Comparison of ENCODE assay signal across 12 cellular contexts in the genomic region with DNA sequence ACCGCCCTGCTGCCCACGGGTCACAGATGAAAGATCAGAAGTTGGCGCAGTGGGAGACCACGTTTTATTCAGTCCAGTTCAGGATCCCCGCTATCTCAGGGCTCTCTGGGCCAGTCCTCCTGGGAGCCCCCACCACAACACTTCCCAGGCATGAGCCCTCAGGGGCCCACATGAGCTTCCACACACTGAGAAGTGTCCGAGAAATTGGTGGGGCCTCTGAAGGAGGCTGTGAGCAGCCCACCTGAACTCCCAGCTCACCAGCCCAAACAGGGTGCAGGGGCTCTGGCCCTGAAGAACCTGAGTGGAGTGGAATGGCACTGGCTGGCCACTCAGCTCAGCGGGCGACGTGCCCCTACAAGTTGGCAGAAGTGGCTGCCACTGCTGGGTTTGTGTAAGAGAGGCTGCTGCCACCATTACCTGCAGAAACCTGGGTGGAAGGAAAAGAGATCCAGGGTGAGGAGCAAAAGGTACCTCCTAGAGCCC. TPM values are rescaled to one million over a fixed set of nuclear protein-coding genes. Genes with fewer than 3 reads are reported as not detected.
DNase-seq lines count a peak whose midpoint lies in the region; ATAC-seq and TF ChIP-seq lines count a peak whose summit lies in the region.
"Had no signal": no experiment of that assay in that cellular context is flagged by ENCODE, and none has a peak within 500 bp of the region (broad histone marks: within the 10 kb centered on the region; RNA-seq: fewer than 3 reads in every experiment).

No MANE protein-coding gene starts in this region.

- H3K36me3 Mint-ChIP-seq in progenitor cell of endocrine pancreas (ENCODE audit: insufficient read depth) = peaks cover 15% of the 10 kb centered on the region

- H3K4me3 ChIP-seq in Karpas-422 (ENCODE audit: low read length) = peak overlapping the region; percentile 51; the same call in 1 of the 2 replicates

- TF ChIP-seq POLR2A in GM15510 (IDR thresholded peaks at IDR 0.05; ENCODE audit: borderline replicate concordance, extremely low read depth, insufficient read length) = peak; percentile 8

- H3K4me3 Mint-ChIP-seq in progenitor cell of endocrine pancreas (ENCODE audit: low read depth) = no peak overlapping the region

- H3K9me3 Mint-ChIP-seq in progenitor cell of endocrine pancreas (ENCODE audit: low read depth) = no peaks in the 10 kb centered on the region

- TF ChIP-seq CTCF in progenitor cell of endocrine pancreas (IDR thresholded peaks at IDR 0.05; ENCODE audit: unreplicated experiment) (no peak), GM13976 (IDR thresholded peaks at IDR 0.05; ENCODE audit: borderline replicate concordance, control extremely low read depth, extremely low read depth, insufficient read depth, missing control alignments) (no peak)

- peak overlapping the region; percentile 82 for H3K27ac ChIP-seq in Karpas-422 (ENCODE audit: low read length)

- intact Hi-C loops in Right ventricle myocardium superior (cut with DNase I) = no loop called here

- H3K36me3 ChIP-seq in Karpas-422 (ENCODE audit: insufficient read depth, low read length) = peaks cover 5% of the 10 kb centered on the region; the same call in 1 of the 2 replicates

- no peaks in the 10 kb centered on the region for H3K9me2 ChIP-seq in Karpas-422 (replicated peaks; ENCODE audit: insufficient read depth, low read length)

- in situ Hi-C loops in GM13976 (cut with MboI; ENCODE audit: low sequenced_read_pairs, unreplicated experiment) = no loop called here

- no peaks in the 10 kb centered on the region for H3K27me3 ChIP-seq in Karpas-422 (ENCODE audit: low read length)

- H3K4me2 ChIP-seq in Karpas-422 (ENCODE audit: low read depth, low read length, poor library complexity, severe bottlenecking) = peak overlapping the region; percentile 72

- DNase-seq in Karpas-422 (no peak), Right ventricle myocardium superior (peak; percentile 21), progenitor cell of endocrine pancreas (ENCODE audit: low spot score, unreplicated experiment) (no peak), GM13976 (ENCODE audit: low spot score) (no peak), SK-N-DZ (ENCODE audit: low spot score) (no peak)
- no peak for DNase-seq in activated T-cell treated with anti-CD3 and anti-CD28 coated beads, Interleukin-2, amount 50 U/mL, for 1 hour
- DNase-seq: AML-193, EL, NCI-H2227 treated with DMSO at 0.1 percent for 48 hours, nucleus accumbens had no signal

- peaks cover 32% of the 10 kb centered on the region for H3K4me1 Mint-ChIP-seq in progenitor cell of endocrine pancreas (ENCODE audit: low read depth)

- H3K9me3 ChIP-seq in Karpas-422 (ENCODE audit: low read length) = no peaks in the 10 kb centered on the region

- H2AFZ ChIP-seq in Karpas-422 (ENCODE audit: low read length) = no peak overlapping the region

- peak overlapping the region; percentile 48 for H3K9ac ChIP-seq in Karpas-422 (ENCODE audit: low read length)

- no peaks in the 10 kb centered on the region for H3K79me2 ChIP-seq in Karpas-422 (ENCODE audit: low read length)

- no peaks in the 10 kb centered on the region for H3K27me3 Mint-ChIP-seq in progenitor cell of endocrine pancreas

- H4K20me1 ChIP-seq in Karpas-422 (ENCODE audit: insufficient read depth, low read depth, low read length) = no peaks in the 10 kb centered on the region

- ATAC-seq in Right ventricle myocardium superior (ENCODE audit: poor library complexity) (no peak), HG02623 (IDR thresholded peaks at IDR 0.05; ENCODE audit: unreplicated experiment) (no peak)

- H3K27ac Mint-ChIP-seq in progenitor cell of endocrine pancreas = peak overlapping the region; percentile 93

- H3K4me1 ChIP-seq in Karpas-422 (ENCODE audit: low read length) = peaks cover 37% of the 10 kb centered on the region

RNA-seq across cellular contexts. Expression of a gene that starts 12.2 kb away (rescaled TPM):
- total RNA-seq in Karpas-422 (2014; rRNA removed; shearing (Covaris generic); ENCODE audit: low replicate concordance) = 5.1 and 19.2 TPM in 2 replicates
- total RNA-seq in Right ventricle myocardium superior = 0.08 TPM
- total RNA-seq in progenitor cell of endocrine pancreas = 21.1 and 25.7 TPM in 2 replicates
- polyA plus RNA-seq in SK-N-DZ (2014; cell fraction: cytosol; rRNA removed) = 14.8 and 16.9 TPM in 2 replicates
- 40.2 and 65.8 TPM in 2 replicates for polyA plus RNA-seq in SK-N-DZ (2014; cell fraction: nucleus; rRNA removed)

RNA-seq across cellular contexts. Expression of a gene that starts 12.7 kb away (rescaled TPM):
- 237 and 400 TPM in 2 replicates for total RNA-seq in Karpas-422 (2014; rRNA removed; shearing (Covaris generic); ENCODE audit: low replicate concordance)
- total RNA-seq in Right ventricle myocardium superior (121 TPM), progenitor cell of endocrine pancreas (146 and 149 TPM in 2 replicates)
- polyA plus RNA-seq in SK-N-DZ (2014; cell fraction: cytosol; rRNA removed) = 134 and 157 TPM in 2 replicates
- polyA plus RNA-seq in SK-N-DZ (2014; cell fraction: nucleus; rRNA removed) = 147 and 176 TPM in 2 replicates

RNA-seq across cellular contexts. Expression of a gene that starts 21.9 kb away (rescaled TPM):
- total RNA-seq in Karpas-422 (2014; rRNA removed; shearing (Covaris generic); ENCODE audit: low replicate concordance) = 11.9 and 18.7 TPM in 2 replicates
- total RNA-seq in Right ventricle myocardium superior (5.8 TPM), progenitor cell of endocrine pancreas (46.0 and 52.2 TPM in 2 replicates)
- polyA plus RNA-seq in SK-N-DZ (2014; cell fraction: cytosol; rRNA removed) = 18.6 and 19.3 TPM in 2 replicates
- polyA plus RNA-seq in SK-N-DZ (2014; cell fraction: nucleus; rRNA removed) = 161 and 164 TPM in 2 replicates

RNA-seq across cellular contexts. Expression of a gene that starts 22.7 kb away (rescaled TPM):
- total RNA-seq in Karpas-422 (2014; rRNA removed; shearing (Covaris generic); ENCODE audit: low replicate concordance) = 49.5 and 56.9 TPM in 2 replicates
- total RNA-seq in Right ventricle myocardium superior (16.4 TPM), progenitor cell of endocrine pancreas (38.1 and 38.7 TPM in 2 replicates)
- polyA plus RNA-seq in SK-N-DZ (2014; cell fraction: cytosol; rRNA removed) = 83.7 and 106 TPM in 2 replicates
- polyA plus RNA-seq in SK-N-DZ (2014; cell fraction: nucleus; rRNA removed) = 77.1 and 99.5 TPM in 2 replicates

RNA-seq across cellular contexts. Expression of a gene that starts 45.5 kb away (rescaled TPM):
- total RNA-seq in Karpas-422 (2014; rRNA removed; shearing (Covaris generic); ENCODE audit: low replicate concordance) = 22.2 and 33.2 TPM in 2 replicates
- total RNA-seq in Right ventricle myocardium superior (49.4 TPM), progenitor cell of endocrine pancreas (45.6 and 49.3 TPM in 2 replicates)
- polyA plus RNA-seq in SK-N-DZ (2014; cell fraction: cytosol; rRNA removed) = 102 and 118 TPM in 2 replicates
- 110 and 199 TPM in 2 replicates for polyA plus RNA-seq in SK-N-DZ (2014; cell fraction: nucleus; rRNA removed)
